22 cellular contexts compared by ENCODE assay signal in genomic region chr6:125008261-125008671, GRCh38. TPM values are rescaled to one million over a fixed set of nuclear protein-coding genes. Genes with fewer than 3 reads are reported as not detected.
DNase-seq lines count a peak whose midpoint lies in the region; ATAC-seq, FAIRE-seq and TF ChIP-seq lines count a peak whose summit lies in the region.
"Had no signal": no experiment of that assay in that cellular context is flagged by ENCODE, and none has a peak within 500 bp of the region (broad histone marks: within the 10 kb centered on the region; RNA-seq: fewer than 3 reads in every experiment).

No MANE protein-coding gene starts in this region.

- no peak for TF ChIP-seq RAD21 in HepG2 (CRISPR knock-in tag; IDR thresholded peaks at IDR 0.05)

- TF ChIP-seq CTCF in HepG2 (CRISPR knock-in tag; IDR thresholded peaks at IDR 0.05), result no peak

- ATAC-seq in HG03432 (IDR thresholded peaks at IDR 0.05; ENCODE audit: unreplicated experiment), result peak; percentile 36
- peak; percentile 43; the same call in 1 of the 3 replicates for ATAC-seq in HepG2
- no peak for ATAC-seq in GM19023 (IDR thresholded peaks at IDR 0.05; ENCODE audit: unreplicated experiment)
- ATAC-seq: activated naive CD8-positive, alpha-beta T cell treated with anti-CD3 and anti-CD28 coated beads, Interleukin-2, amount 50 U/mL, for 24 hours had no signal

- DNase-seq in Caki2 (ENCODE audit: low read depth) (peak; percentile 86), astrocyte of the hippocampus (ENCODE audit: low read depth, low spot score) (peak; percentile 41), HepG2 (ENCODE audit: low spot score) (no peak), UCSD-AML1 (lab: John Stamatoyannopoulos, UW; ENCODE audit: unreplicated experiment) (no peak), NCI-H446 (lab: John Stamatoyannopoulos, UW) (no peak)
- no peak for DNase-seq in activated CD4-positive, CD25-positive, alpha-beta regulatory T cell treated with anti-CD3 and anti-CD28 coated beads, Interleukin-2, amount 50 U/mL, for 72 hours
- DNase-seq: activated CD4-positive, CD25-positive, alpha-beta regulatory T cell; activated naive CD8-positive, alpha-beta T cell treated with anti-CD3 and anti-CD28 coated beads, Interleukin-2, amount 50 U/mL, for 24 hours; CD4-positive, alpha-beta memory T cell; DND-41; effector memory CD4-positive, alpha-beta T cell; NCI-H1417; NCI-H226; NK-92 treated with Interleukin-12 subunit alpha and Interleukin-12 subunit beta, amount 100 ng/mL, for 24 hours; right lobe of liver; stimulated activated CD4-positive, alpha-beta T cell treated with anti-CD3 and anti-CD28 coated beads, Interleukin-2, amount 100 ng/mL, for 24 hours had no signal

- H3K27me3 ChIP-seq in HepG2 (ENCODE audit: control insufficient read depth in 1 of 2, insufficient read depth in 2 of 2, low read length in 2 of 2), result no peaks in the 10 kb centered on the region
- H3K27me3 ChIP-seq: hepatocyte, neutrophil, right lobe of liver, vagina had no signal

- H4K20me1 ChIP-seq in HepG2 (ENCODE audit: insufficient read depth, low read length), result no peaks in the 10 kb centered on the region

- no peak for TF ChIP-seq EP300 in HepG2 (IDR thresholded peaks at IDR 0.05; ENCODE audit: low read depth in 2 of 2, low read length in 2 of 2)
- no peak for TF ChIP-seq EP300 in HepG2 (CRISPR knock-in tag; IDR thresholded peaks at IDR 0.05; ENCODE audit: borderline replicate concordance)

- 33% methylated on average over 3 of the region's 3 CpGs for WGBS in HepG2 (ENCODE audit: low lambda C conversion rate)

- H3K27ac ChIP-seq in HepG2 (ENCODE audit: extremely low read length, insufficient read depth, low read length), result no peak overlapping the region
- H3K27ac ChIP-seq: hepatocyte, HL-60, neutrophil, right lobe of liver, vagina had no signal

- H3K4me3 ChIP-seq in HepG2 (replicated peaks in 1 of 3; ENCODE audit: insufficient read depth in 1 of 3, low read depth in 2 of 3, low read length in 3 of 3), result no peak overlapping the region
- H3K4me3 ChIP-seq: hepatocyte, right lobe of liver, vagina had no signal

- no peaks in the 10 kb centered on the region for H3K36me3 ChIP-seq in HepG2 (replicated peaks in 1 of 2; ENCODE audit: control insufficient read depth in 1 of 2, insufficient read depth in 2 of 2, low read length in 2 of 2)
- H3K36me3 ChIP-seq: neutrophil, right lobe of liver, vagina had no signal

- no peak for FAIRE-seq in HepG2 (lab: Jason Lieb, UNC)

- POLR2A ChIA-PET in HepG2 (lab: Yijun Ruan, JAX), result no interaction called here

- no peak overlapping the region for H3K9ac ChIP-seq in HepG2 (ENCODE audit: insufficient read depth, low read depth, low read length)

- H2AFZ ChIP-seq in HepG2 (ENCODE audit: low read length), result no peak overlapping the region
- H2AFZ ChIP-seq: hepatocyte had no signal

- intact Hi-C loops in HepG2 (cut with micrococcal nuclease; ENCODE audit: unreplicated experiment), result no loop called here

- 0 out of 2 replicates have a peak, but pooled peaks cover 6% of the 10 kb centered on the region for H3K4me1 ChIP-seq in HepG2 (ENCODE audit: insufficient read depth, low read length)
- H3K4me1 ChIP-seq: vagina had no signal

- CTCF ChIA-PET in HepG2 (lab: Yijun Ruan, JAX; ENCODE audit: low intra/inter-chr PET ratio, low total read pairs), result no interaction called here

- no peak overlapping the region for H3K4me2 ChIP-seq in HepG2 (ENCODE audit: low read depth, low read length)
- H3K4me2 ChIP-seq: hepatocyte had no signal

- in situ Hi-C loops in Caki2 (cut with HindIII; ENCODE audit: low pct_unique_long_range_greater_than_20kb, low sequenced_read_pairs), result no loop called here
- in situ Hi-C loops in HepG2 (cut with HindIII; ENCODE audit: extremely low pct_ligation_motif_present, low pct_unique_long_range_greater_than_20kb), result no loop called here

- no peak for TF ChIP-seq POLR2A in HepG2 (IDR thresholded peaks at IDR 0.05; ENCODE audit: insufficient read depth in 1 of 2, low read depth in 2 of 2, low read length in 2 of 2)

- H3K9me3 ChIP-seq in HepG2 (ENCODE audit: low read length), result no peaks in the 10 kb centered on the region
- H3K9me3 ChIP-seq: neutrophil, right lobe of liver, vagina had no signal

- no peaks in the 10 kb centered on the region for H3K79me2 ChIP-seq in HepG2 (ENCODE audit: insufficient read depth, low read length)

- no TSS peak for BruUV-seq in HepG2 (replicated peaks; lab: Mats Ljungman, UMichigan)

TF ChIP-seq in HepG2, 621 proteins besides CTCF, POLR2A, EP300 and RAD21:
- TF ChIP-seq NCOA5 (CRISPR knock-in tag; IDR thresholded peaks at IDR 0.05), result no peak
- no peak for TF ChIP-seq ZFX (CRISPR knock-in tag; IDR thresholded peaks at IDR 0.05; ENCODE audit: low read depth)
- TF ChIP-seq LBX2 (CRISPR knock-in tag; IDR thresholded peaks at IDR 0.05; ENCODE audit: borderline replicate concordance), result no peak
- no peak for TF ChIP-seq SALL2 (CRISPR knock-in tag; IDR thresholded peaks at IDR 0.05)
- TF ChIP-seq HOXA9 (CRISPR knock-in tag; IDR thresholded peaks at IDR 0.05; ENCODE audit: borderline replicate concordance), result no peak
- no peak for TF ChIP-seq PHF5A (CRISPR knock-in tag; IDR thresholded peaks at IDR 0.05; ENCODE audit: low read depth, unreplicated experiment)
- TF ChIP-seq RFXAP (CRISPR knock-in tag; IDR thresholded peaks at IDR 0.05; ENCODE audit: borderline replicate concordance), result no peak
- no peak for TF ChIP-seq ARID5B (CRISPR knock-in tag; IDR thresholded peaks at IDR 0.05)
- no peak for TF ChIP-seq RNF2 (conservative IDR thresholded peaks at IDR 0.05; ENCODE audit: low read depth)
- no peak for TF ChIP-seq SIX1 (CRISPR knock-in tag; IDR thresholded peaks at IDR 0.05; ENCODE audit: borderline replicate concordance)
- no peak for TF ChIP-seq YEATS4 (CRISPR knock-in tag; IDR thresholded peaks at IDR 0.05; ENCODE audit: borderline replicate concordance)
- TF ChIP-seq FOSL1 (CRISPR knock-in tag; IDR thresholded peaks at IDR 0.05; ENCODE audit: borderline replicate concordance), result no peak

RNA-seq across cellular contexts. Expression of gene RNF217, which starts 46.0 kb away (rescaled TPM):
- 5.7 and 12.8 TPM in 2 replicates for total RNA-seq in Caki2 (2014; rRNA removed; shearing (Covaris generic); ENCODE audit: low replicate concordance)
- 1.2 and 2.2 TPM in 2 replicates for total RNA-seq in HepG2 (2016; rRNA removed; fragmentation: Illumina TruSeq; extraction: Trizol)
- 1.1 TPM in 2 replicates for total RNA-seq in HepG2 (2016; cell fraction: cytosol; rRNA removed; fragmentation: Illumina TruSeq; extraction: Trizol; ENCODE audit: low read depth)
- 2.3 and 3.0 TPM in 2 replicates for total RNA-seq in HepG2 (2016; cell fraction: insoluble cytoplasmic fraction; rRNA removed; fragmentation: Illumina TruSeq; extraction: Trizol)
- total RNA-seq in HepG2 (2016; cell fraction: membrane; rRNA removed; fragmentation: Illumina TruSeq; extraction: Trizol), result 1.4 TPM in 2 replicates
- 2.8 and 3.1 TPM in 2 replicates for total RNA-seq in HepG2 (2016; cell fraction: nucleus; rRNA removed; fragmentation: Illumina TruSeq; extraction: Trizol)
- polyA plus RNA-seq in HepG2 (2011; rRNA removed), result 1.9 and 2.4 TPM in 2 replicates
- 0.67 and 0.81 TPM in 2 replicates for polyA plus RNA-seq in HepG2 (2011; cell fraction: cytosol; rRNA removed)
- 9.2 and 10.0 TPM in 2 replicates for polyA plus RNA-seq in HepG2 (2011; cell fraction: nucleus; rRNA removed)
- 1.4 and 1.6 TPM in 2 replicates for polyA plus RNA-seq in HepG2 (2012)
- 0.18 and 0.36 TPM in 2 replicates for polyA plus RNA-seq in HepG2 (2016; cell fraction: cytosol; fragmentation: Illumina TruSeq; extraction: Trizol; ENCODE audit: low read depth)
- polyA plus RNA-seq in HepG2 (2016; cell fraction: insoluble cytoplasmic fraction; fragmentation: Illumina TruSeq; extraction: Trizol; ENCODE audit: low read depth), result 0.72 and 0.83 TPM in 2 replicates
- polyA plus RNA-seq in HepG2 (2016; cell fraction: membrane; fragmentation: Illumina TruSeq; extraction: Trizol; ENCODE audit: low read depth), result 0.69 and 0.73 TPM in 2 replicates
- polyA plus RNA-seq in HepG2 (2016; cell fraction: nucleus; fragmentation: Illumina TruSeq; extraction: Trizol; ENCODE audit: insufficient read depth, low read depth), result 3.2 and 4.7 TPM in 2 replicates
- polyA minus RNA-seq in HepG2 (2011; rRNA and poly(A)+ RNA removed; ENCODE audit: low replicate concordance), result 2.2 and 14.0 TPM in 2 replicates
- 1.5 and 7.3 TPM in 2 replicates for polyA minus RNA-seq in HepG2 (2011; cell fraction: cytosol; rRNA and poly(A)+ RNA removed)
- 9.5 and 10.7 TPM in 2 replicates for polyA minus RNA-seq in HepG2 (2011; cell fraction: nucleus; rRNA and poly(A)+ RNA removed)

Comparison
In these comparisons a context has a peak if more than half of its experiments do, and no peak if none do; other contexts are left out.
1. DNase-seq: peak in Caki2 (single experiment) and astrocyte of the hippocampus (single experiment); none in HepG2 (single experiment), activated CD4-positive, CD25-positive, alpha-beta regulatory T cell treated with anti-CD3 and anti-CD28 coated beads, Interleukin-2, amount 50 U/mL, for 72 hours (single experiment), UCSD-AML1 (single experiment) and NCI-H446 (0 of 2).